Comparison of ENCODE assay signal across 2 cellular contexts in the genomic region with DNA sequence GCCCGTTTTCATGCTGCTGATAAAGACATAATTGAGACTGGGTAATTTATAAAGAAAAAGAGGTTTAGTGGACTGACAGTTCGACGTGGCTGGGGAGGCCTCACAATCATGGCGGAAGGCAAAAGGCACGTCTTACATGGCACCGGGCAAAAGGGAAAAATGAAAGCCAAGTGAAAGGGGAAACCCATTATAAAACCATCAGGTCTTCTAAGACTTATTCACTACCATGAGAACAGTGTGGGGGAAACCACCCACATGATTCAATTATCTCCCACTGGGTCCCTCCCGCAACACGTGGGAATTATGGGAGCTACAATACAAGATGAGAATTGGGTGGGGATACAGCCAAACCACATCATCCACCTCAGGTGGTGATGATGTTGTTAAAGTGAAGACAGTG.
TF ChIP-seq lines count a peak whose summit lies in the region.

No MANE protein-coding gene starts in this region.

TF ChIP-seq in GM23338, 12 proteins besides CTCF, POLR2A, EP300 and RAD21 (continued from another document):
- TF ChIP-seq ZNF114 (CRISPR knock-in tag; IDR thresholded peaks at IDR 0.05) (no peak), POLR2AphosphoS5 (IDR thresholded peaks at IDR 0.05; ENCODE audit: low read depth) (no peak)
TF ChIP-seq in GM23338: peak in this region for 0.

TF ChIP-seq in GM12878, 131 proteins besides CTCF, POLR2A, EP300 and RAD21 (continued from another document):
- TF ChIP-seq MLLT1 (IDR thresholded peaks at IDR 0.05): peak; percentile 80
- peak; percentile 75 for TF ChIP-seq RUNX3 (IDR thresholded peaks at IDR 0.05; ENCODE audit: low read length)
- no peak for TF ChIP-seq RBBP5 (conservative IDR thresholded peaks at IDR 0.05)
- TF ChIP-seq LARP7 (IDR thresholded peaks at IDR 0.05): no peak
- peak in 1 of 2 experiments; percentile 13; a peak in 1 of 4 replicates for TF ChIP-seq ETV6 (conservative IDR thresholded peaks at IDR 0.05 in 1 of 2, IDR thresholded peaks at IDR 0.05 in 1 of 2; ENCODE audit: borderline replicate concordance in 1 of 2, low read depth in 1 of 2)
- TF ChIP-seq, protein P1, sequence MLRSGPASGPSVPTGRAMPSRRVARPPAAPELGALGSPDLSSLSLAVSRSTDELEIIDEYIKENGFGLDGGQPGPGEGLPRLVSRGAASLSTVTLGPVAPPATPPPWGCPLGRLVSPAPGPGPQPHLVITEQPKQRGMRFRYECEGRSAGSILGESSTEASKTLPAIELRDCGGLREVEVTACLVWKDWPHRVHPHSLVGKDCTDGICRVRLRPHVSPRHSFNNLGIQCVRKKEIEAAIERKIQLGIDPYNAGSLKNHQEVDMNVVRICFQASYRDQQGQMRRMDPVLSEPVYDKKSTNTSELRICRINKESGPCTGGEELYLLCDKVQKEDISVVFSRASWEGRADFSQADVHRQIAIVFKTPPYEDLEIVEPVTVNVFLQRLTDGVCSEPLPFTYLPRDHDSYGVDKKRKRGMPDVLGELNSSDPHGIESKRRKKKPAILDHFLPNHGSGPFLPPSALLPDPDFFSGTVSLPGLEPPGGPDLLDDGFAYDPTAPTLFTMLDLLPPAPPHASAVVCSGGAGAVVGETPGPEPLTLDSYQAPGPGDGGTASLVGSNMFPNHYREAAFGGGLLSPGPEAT (IDR thresholded peaks at IDR 0.05; ENCODE audit: low read depth): no peak; the same call in 1 of the 2 replicates
- no peak for TF ChIP-seq SMAD5 (IDR thresholded peaks at IDR 0.05; ENCODE audit: low read depth)
- peak; percentile 85; the same call in 1 of the 2 replicates for TF ChIP-seq ZNF592 (IDR thresholded peaks at IDR 0.05)
- peak; percentile 17; the same call in 1 of the 2 replicates for TF ChIP-seq PKNOX1 (IDR thresholded peaks at IDR 0.05)
- no peak for TF ChIP-seq ZNF207 (IDR thresholded peaks at IDR 0.05; ENCODE audit: borderline replicate concordance)
- TF ChIP-seq, protein P2, sequence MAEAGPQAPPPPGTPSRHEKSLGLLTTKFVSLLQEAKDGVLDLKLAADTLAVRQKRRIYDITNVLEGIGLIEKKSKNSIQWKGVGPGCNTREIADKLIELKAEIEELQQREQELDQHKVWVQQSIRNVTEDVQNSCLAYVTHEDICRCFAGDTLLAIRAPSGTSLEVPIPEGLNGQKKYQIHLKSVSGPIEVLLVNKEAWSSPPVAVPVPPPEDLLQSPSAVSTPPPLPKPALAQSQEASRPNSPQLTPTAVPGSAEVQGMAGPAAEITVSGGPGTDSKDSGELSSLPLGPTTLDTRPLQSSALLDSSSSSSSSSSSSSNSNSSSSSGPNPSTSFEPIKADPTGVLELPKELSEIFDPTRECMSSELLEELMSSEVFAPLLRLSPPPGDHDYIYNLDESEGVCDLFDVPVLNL (IDR thresholded peaks at IDR 0.05; ENCODE audit: low read depth, low read length): no peak
- TF ChIP-seq BHLHE40 (IDR thresholded peaks at IDR 0.05; ENCODE audit: borderline replicate concordance in 1 of 2, low read depth in 2 of 2, low read length in 1 of 2): peak in 1 of 2 experiments; percentile 42; a peak in 1 of 4 replicates
- TF ChIP-seq NBN (IDR thresholded peaks at IDR 0.05): peak; percentile 70; the same call in 1 of the 2 replicates
- peak; percentile 59; the same call in 1 of the 2 replicates for TF ChIP-seq CBFB (IDR thresholded peaks at IDR 0.05; ENCODE audit: low read depth)
- no peak for TF ChIP-seq SIN3A (IDR thresholded peaks at IDR 0.05; ENCODE audit: low read depth, low read length)
- no peak for TF ChIP-seq SREBF2 (IDR thresholded peaks at IDR 0.05; ENCODE audit: low read length)
- TF ChIP-seq YY1 (IDR thresholded peaks at IDR 0.05; ENCODE audit: low read depth, low read length): peak; percentile 83
- TF ChIP-seq NFXL1 (IDR thresholded peaks at IDR 0.05; ENCODE audit: borderline replicate concordance): no peak
- TF ChIP-seq MYB (IDR thresholded peaks at IDR 0.05; ENCODE audit: borderline replicate concordance, low read depth, low read length): no peak
- TF ChIP-seq ZBED1 (IDR thresholded peaks at IDR 0.05; ENCODE audit: borderline replicate concordance): no peak
- TF ChIP-seq CHD2 (IDR thresholded peaks at IDR 0.05; ENCODE audit: borderline replicate concordance, low read depth, low read length): no peak
- peak; percentile 82 for TF ChIP-seq RELA (IDR thresholded peaks at IDR 0.05; ENCODE audit: borderline replicate concordance, partially characterized antibody)
- peak; percentile 62 for TF ChIP-seq ATF7 (IDR thresholded peaks at IDR 0.05; ENCODE audit: low read depth)
- TF ChIP-seq RAD51 (IDR thresholded peaks at IDR 0.05): peak; percentile 65
- no peak for TF ChIP-seq ESRRA (IDR thresholded peaks at IDR 0.05; ENCODE audit: low read length)
- no peak for TF ChIP-seq YBX1 (IDR thresholded peaks at IDR 0.05)
- TF ChIP-seq BMI1 (IDR thresholded peaks at IDR 0.05; ENCODE audit: borderline replicate concordance): no peak
- TF ChIP-seq TCF12 (IDR thresholded peaks at IDR 0.05; ENCODE audit: low read depth, low read length): no peak
- TF ChIP-seq NR2C1 (IDR thresholded peaks at IDR 0.05): no peak
